In the genomic region with DNA sequence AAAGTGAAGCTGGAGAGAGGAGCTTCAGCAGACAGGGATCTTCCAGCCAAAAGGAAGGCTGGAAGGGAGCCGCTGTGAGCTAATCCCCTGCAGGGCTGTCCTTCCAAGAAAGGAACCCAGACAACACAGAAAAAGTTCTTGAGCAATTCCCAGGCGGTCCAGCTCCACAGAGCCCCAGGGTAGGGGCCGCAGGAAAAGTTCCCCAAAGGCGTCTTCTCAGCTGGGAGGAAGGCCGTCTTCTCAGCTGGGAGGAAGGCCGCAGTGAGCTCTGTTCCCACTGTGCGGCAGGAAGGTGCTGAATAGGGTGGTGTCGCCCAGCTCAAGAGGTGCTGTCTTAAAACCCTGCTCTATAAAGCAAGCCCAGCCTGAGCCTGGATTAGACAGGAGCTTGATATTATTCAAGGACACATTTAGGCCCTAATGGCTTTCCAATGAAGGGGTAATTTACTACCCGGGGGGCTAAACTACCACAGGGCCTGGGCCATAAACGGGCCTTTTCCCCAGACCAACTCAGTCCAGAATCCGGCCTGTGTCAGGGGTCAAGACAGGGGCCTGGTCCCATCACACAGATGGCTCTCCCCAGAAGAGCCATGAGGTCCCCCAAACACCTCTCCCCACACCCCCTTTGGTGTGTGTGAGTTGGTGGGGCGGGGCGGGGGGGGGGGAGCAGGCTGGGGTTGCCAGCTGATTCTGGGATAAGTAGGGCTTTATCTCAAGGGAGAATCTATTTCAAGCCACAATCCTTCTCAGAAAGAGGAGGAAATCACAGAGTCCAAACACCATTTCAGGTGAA, we compare ENCODE assay signal across 1 cellular context.
TF ChIP-seq lines count a peak whose summit lies in the region.

No MANE protein-coding gene starts in this region.

TF ChIP-seq in HEK293, 187 proteins besides CTCF, POLR2A, EP300 and RAD21 (continued from another document):
- TF ChIP-seq MYNN (tag by site-specific recombination; IDR thresholded peaks at IDR 0.05; ENCODE audit: borderline replicate concordance) (no peak), ZFP3 (tag by site-specific recombination; IDR thresholded peaks at IDR 0.05; ENCODE audit: low read depth) (no peak), PATZ1 (tag by site-specific recombination; IDR thresholded peaks at IDR 0.05) (no peak), ZSCAN30 (tag by site-specific recombination; IDR thresholded peaks at IDR 0.05) (no peak), ZNF785 (tag by site-specific recombination; IDR thresholded peaks at IDR 0.05) (no peak)
